In genomic region chr7:92436843-92437445, GRCh38 we compare ENCODE assay signal across 26 cellular contexts. TPM values are rescaled to one million over a fixed set of nuclear protein-coding genes. Genes with fewer than 3 reads are reported as not detected.
"Had no signal": no experiment of that assay in that cellular context is flagged by ENCODE, and none has a peak within 500 bp of the region (broad histone marks: within the 10 kb centered on the region; RNA-seq: fewer than 3 reads in every experiment).

No MANE protein-coding gene starts in this region.

- H3K4me1 ChIP-seq: esophagus muscularis mucosa, gastroesophageal sphincter, left ventricle myocardium inferior, lower lobe of right lung, pancreas had no signal

- H3K9me3 ChIP-seq: esophagus muscularis mucosa, gastroesophageal sphincter, left ventricle myocardium inferior, lower lobe of right lung, pancreas had no signal

- DNase-seq: dorsolateral prefrontal cortex; effector memory CD4-positive, alpha-beta T cell; glutamatergic neuron; kidney; left cardiac atrium; left ventricle myocardium inferior; lower lobe of right lung; natural killer cell; occipital lobe; pancreas; right cardiac atrium; small intestine; stimulated activated CD4-positive, alpha-beta T cell treated with anti-CD3 and anti-CD28 coated beads, Interleukin-2, amount 100 ng/mL, for 48 hours; stimulated activated naive CD4-positive, alpha-beta T cell treated with Interleukin-2 at 50 U/mL for 16 hours had no signal

- H3K4me3 ChIP-seq: coronary artery, dorsolateral prefrontal cortex, esophagus muscularis mucosa, gastroesophageal sphincter, left ventricle myocardium inferior, lower lobe of right lung, pancreas had no signal

- H3K36me3 Mint-ChIP-seq: memory B cell, mesothelial cell of epicardium, natural killer cell, type B pancreatic cell had no signal

- H3K27ac ChIP-seq: coronary artery, dorsolateral prefrontal cortex, epithelial cell of prostate, esophagus muscularis mucosa, gastroesophageal sphincter, left ventricle myocardium inferior, lower lobe of right lung, pancreas had no signal

- H3K9me3 Mint-ChIP-seq: memory B cell, mesothelial cell of epicardium, natural killer cell had no signal

- H3K27me3 ChIP-seq: dorsolateral prefrontal cortex, gastroesophageal sphincter, pancreas had no signal

- H3K36me3 ChIP-seq: esophagus muscularis mucosa, gastroesophageal sphincter, left ventricle myocardium inferior, lower lobe of right lung, pancreas had no signal

- H3K27ac Mint-ChIP-seq: memory B cell, mesothelial cell of epicardium, natural killer cell, progenitor cell of endocrine pancreas, type B pancreatic cell had no signal

- H3K4me3 Mint-ChIP-seq: memory B cell, mesothelial cell of epicardium, natural killer cell, neural crest cell, type B pancreatic cell had no signal

- H3K4me1 Mint-ChIP-seq: memory B cell, natural killer cell, neural crest cell had no signal

RNA-seq across cellular contexts. Expression of gene ERVW-1, which starts 40.8 kb away (rescaled TPM):
- total RNA-seq: esophagus muscularis mucosa, fibroblast of villous mesenchyme, gastroesophageal sphincter, kidney, left cardiac atrium, left ventricle myocardium inferior, lower lobe of right lung, mesothelial cell of epicardium, mucosa of gallbladder, myocyte, natural killer cell, neural crest cell, occipital lobe, pancreas, progenitor cell of endocrine pancreas, right cardiac atrium had no signal
- polyA plus RNA-seq: pancreas had no signal
